Comparison of ENCODE assay signal across 1 cellular context in genomic region chr20:39013662-39014109, GRCh38.
TF ChIP-seq lines count a peak whose summit lies in the region.

No MANE protein-coding gene starts in this region.

TF ChIP-seq in HepG2, 621 proteins besides CTCF, POLR2A, EP300 and RAD21 (continued from another document and continues in another):
- TF ChIP-seq SNAPC4 (CRISPR knock-in tag; IDR thresholded peaks at IDR 0.05) (no peak; the same call in 1 of the 2 replicates), BCL3 (CRISPR knock-in tag; IDR thresholded peaks at IDR 0.05) (no peak), MYNN (CRISPR knock-in tag; IDR thresholded peaks at IDR 0.05; ENCODE audit: low read depth) (no peak), THAP9 (CRISPR knock-in tag; IDR thresholded peaks at IDR 0.05; ENCODE audit: borderline replicate concordance) (no peak), PRDM4 (CRISPR knock-in tag; IDR thresholded peaks at IDR 0.05; ENCODE audit: borderline replicate concordance) (no peak), ZNF556 (CRISPR knock-in tag; IDR thresholded peaks at IDR 0.05; ENCODE audit: borderline replicate concordance) (no peak), WIZ (CRISPR knock-in tag; IDR thresholded peaks at IDR 0.05) (0 out of 2 replicates have a peak, but pooled peaks have one; percentile 30), ZNF589 (CRISPR knock-in tag; conservative IDR thresholded peaks at IDR 0.05) (no peak), NFKBIZ (CRISPR knock-in tag; IDR thresholded peaks at IDR 0.05) (no peak), RFXAP (CRISPR knock-in tag; IDR thresholded peaks at IDR 0.05; ENCODE audit: borderline replicate concordance) (peak; percentile 48; the same call in 1 of the 2 replicates), ZNF333 (CRISPR knock-in tag; IDR thresholded peaks at IDR 0.05; ENCODE audit: borderline replicate concordance) (no peak), LRRFIP1 (CRISPR knock-in tag; conservative IDR thresholded peaks at IDR 0.05) (no peak), HNF4G (IDR thresholded peaks at IDR 0.05; ENCODE audit: borderline replicate concordance, low read depth, low read length) (no peak; the same call in 1 of the 2 replicates), HNF4G (CRISPR knock-in tag; IDR thresholded peaks at IDR 0.05; ENCODE audit: borderline replicate concordance, low read depth) (no peak), ZNF335 (CRISPR knock-in tag; IDR thresholded peaks at IDR 0.05) (no peak), FOXA3 (CRISPR knock-in tag; IDR thresholded peaks at IDR 0.05) (peak; percentile 73), SOX6 (IDR thresholded peaks at IDR 0.05) (no peak), SOX6 (CRISPR knock-in tag; IDR thresholded peaks at IDR 0.05) (peak; percentile 73), ZBTB39 (CRISPR knock-in tag; IDR thresholded peaks at IDR 0.05) (no peak), TAF15 (IDR thresholded peaks at IDR 0.05; ENCODE audit: low read depth, low read length, poor library complexity, severe bottlenecking) (no peak), U2AF1 (optimal IDR thresholded peaks at IDR 0.05; ENCODE audit: low read depth, low read length) (no peak), ATRX (CRISPR knock-in tag; IDR thresholded peaks at IDR 0.05; ENCODE audit: borderline replicate concordance) (no peak), ZNF674 (CRISPR knock-in tag; IDR thresholded peaks at IDR 0.05; ENCODE audit: low read depth) (no peak), RARG (CRISPR knock-in tag; IDR thresholded peaks at IDR 0.05; ENCODE audit: low read depth) (no peak), STAT6 (CRISPR knock-in tag; IDR thresholded peaks at IDR 0.05; ENCODE audit: borderline replicate concordance) (no peak), THAP8 (CRISPR knock-in tag; IDR thresholded peaks at IDR 0.05; ENCODE audit: borderline replicate concordance) (no peak), ZNF766 (CRISPR knock-in tag; IDR thresholded peaks at IDR 0.05; ENCODE audit: borderline replicate concordance) (no peak), ZMYM4 (CRISPR knock-in tag; IDR thresholded peaks at IDR 0.05) (peak; percentile 91), THRA (CRISPR knock-in tag; IDR thresholded peaks at IDR 0.05; ENCODE audit: borderline replicate concordance) (no peak), ZNF558 (CRISPR knock-in tag; IDR thresholded peaks at IDR 0.05; ENCODE audit: borderline replicate concordance) (no peak), PAF1 (CRISPR knock-in tag; IDR thresholded peaks at IDR 0.05) (no peak), GRHL1 (CRISPR knock-in tag; conservative IDR thresholded peaks at IDR 0.05) (no peak), ZNF224 (CRISPR knock-in tag; IDR thresholded peaks at IDR 0.05) (no peak)
